21 cellular contexts compared by ENCODE assay signal in genomic region chr6:113318553-113318952, GRCh38.
DNase-seq lines count a peak whose midpoint lies in the region; ATAC-seq, FAIRE-seq and TF ChIP-seq lines count a peak whose summit lies in the region.
"Had no signal": no experiment of that assay in that cellular context is flagged by ENCODE, and none has a peak within 500 bp of the region (broad histone marks: within the 10 kb centered on the region; RNA-seq: fewer than 3 reads in every experiment).

No MANE protein-coding gene starts in this region.

- FAIRE-seq in endothelial cell of umbilical vein (lab: Jason Lieb, UNC), result peak; percentile 69
- FAIRE-seq: GM12892, RCC 7860 had no signal

- peaks cover 6% of the 10 kb centered on the region for H3K36me3 Mint-ChIP-seq in osteocyte (ENCODE audit: unreplicated experiment)
- no peaks in the 10 kb centered on the region for H3K36me3 Mint-ChIP-seq in activated naive CD8-positive, alpha-beta T cell treated with anti-CD3 and anti-CD28 coated beads for 36 hours
- H3K36me3 Mint-ChIP-seq: activated naive CD4-positive, alpha-beta T cell treated with anti-CD3 and anti-CD28 coated beads, Interleukin-2, amount 10 ng/mL, durations not matched to agents 7 days and 5 days; CD4-positive, CD25-positive, alpha-beta regulatory T cell; immature natural killer cell; T-cell had no signal

- H3K4me1 Mint-ChIP-seq in osteocyte (ENCODE audit: unreplicated experiment), result peaks cover 48% of the 10 kb centered on the region
- H3K4me1 Mint-ChIP-seq in activated naive CD8-positive, alpha-beta T cell treated with anti-CD3 and anti-CD28 coated beads for 36 hours, result no peaks in the 10 kb centered on the region
- H3K4me1 Mint-ChIP-seq: activated naive CD4-positive, alpha-beta T cell treated with anti-CD3 and anti-CD28 coated beads, Interleukin-2, amount 10 ng/mL, durations not matched to agents 7 days and 5 days; CD4-positive, CD25-positive, alpha-beta regulatory T cell; immature natural killer cell; T-cell had no signal

- H3K4me1 ChIP-seq in endothelial cell of umbilical vein (ENCODE audit: control insufficient read depth, extremely low read depth, insufficient read depth, low read length), result peaks cover 14% of the 10 kb centered on the region
- H3K4me1 ChIP-seq: breast epithelium, gastroesophageal sphincter, thyroid gland had no signal

- H3K4me3 Mint-ChIP-seq in osteocyte (ENCODE audit: unreplicated experiment), result no peak overlapping the region
- H3K4me3 Mint-ChIP-seq in activated naive CD8-positive, alpha-beta T cell treated with anti-CD3 and anti-CD28 coated beads for 36 hours, result no peak overlapping the region
- H3K4me3 Mint-ChIP-seq: activated naive CD4-positive, alpha-beta T cell treated with anti-CD3 and anti-CD28 coated beads, Interleukin-2, amount 10 ng/mL, durations not matched to agents 7 days and 5 days; effector memory CD8-positive, alpha-beta T cell; immature natural killer cell; T-cell had no signal

- H3K9me3 ChIP-seq in endothelial cell of umbilical vein (replicated peaks; ENCODE audit: control insufficient read depth, insufficient read depth, low read length), result no peaks in the 10 kb centered on the region
- H3K9me3 ChIP-seq: breast epithelium, gastroesophageal sphincter, thyroid gland had no signal

- H3K36me3 ChIP-seq in endothelial cell of umbilical vein (ENCODE audit: control insufficient read depth in 2 of 2, extremely low read depth in 1 of 2, insufficient read depth in 2 of 2, low read length in 2 of 2), result no peaks in the 10 kb centered on the region
- H3K36me3 ChIP-seq: breast epithelium, gastroesophageal sphincter, thyroid gland had no signal

- H3K27me3 ChIP-seq in endothelial cell of umbilical vein (ENCODE audit: control insufficient read depth in 2 of 2, insufficient read depth in 2 of 2, low read length in 2 of 2), result no peaks in the 10 kb centered on the region
- H3K27me3 ChIP-seq: breast epithelium, gastroesophageal sphincter, thyroid gland had no signal

- intact Hi-C loops in endothelial cell of umbilical vein (cut with micrococcal nuclease), result loop anchor here (5.0 kb wide), 1 partner anchor 536 kb away; no protein-coding TSS in a partner anchor

- BruUV-seq in endothelial cell of umbilical vein (replicated peaks; lab: Mats Ljungman, UMichigan), result no TSS peak

- H3K4me2 ChIP-seq in endothelial cell of umbilical vein (ENCODE audit: insufficient read depth, low read length), result peak overlapping the region; percentile 32

- H2AFZ ChIP-seq in endothelial cell of umbilical vein (ENCODE audit: low read depth, low read length), result peak overlapping the region; percentile 49

- TF ChIP-seq CTCF in endothelial cell of umbilical vein (IDR thresholded peaks at IDR 0.05; ENCODE audit: extremely low read depth in 1 of 2, insufficient read depth in 1 of 2, low read depth in 1 of 2, low read length in 2 of 2) (no peak), osteocyte (IDR thresholded peaks at IDR 0.05) (no peak)

- H4K20me1 ChIP-seq in endothelial cell of umbilical vein (replicated peaks; ENCODE audit: control insufficient read depth, extremely low read depth, insufficient read depth, low read length), result no peaks in the 10 kb centered on the region

- no peaks in the 10 kb centered on the region for H3K79me2 ChIP-seq in endothelial cell of umbilical vein (ENCODE audit: control insufficient read depth, insufficient read depth, low read length)

- no peak overlapping the region for H3K9ac ChIP-seq in endothelial cell of umbilical vein (replicated peaks; ENCODE audit: extremely low read depth, insufficient read depth, low read length)

- peak; percentile 75 for DNase-seq in NCI-H1105 treated with DMSO at 0.1 percent for 48 hours (lab: John Stamatoyannopoulos, UW)
- DNase-seq in NCI-H345 treated with DMSO at 0.1 percent for 48 hours (lab: John Stamatoyannopoulos, UW; ENCODE audit: unreplicated experiment), result peak; percentile 77
- peak; percentile 71 for DNase-seq in endothelial cell of umbilical vein (ENCODE audit: low read depth, low spot score)
- DNase-seq in osteocyte (ENCODE audit: extremely low spot score, unreplicated experiment), result no peak
- DNase-seq in activated naive CD8-positive, alpha-beta T cell treated with anti-CD3 and anti-CD28 coated beads for 36 hours, result no peak
- DNase-seq: activated CD8-positive, alpha-beta memory T cell treated with anti-CD3 and anti-CD28 coated beads, Interleukin-2, amount 50 U/mL, for 48 hours; activated naive CD4-positive, alpha-beta T cell treated with anti-CD3 and anti-CD28 coated beads, Interleukin-2, amount 10 ng/mL, durations not matched to agents 7 days and 5 days; CD4-positive, CD25-positive, alpha-beta regulatory T cell; effector memory CD8-positive, alpha-beta T cell; immature natural killer cell; mesendoderm; T-cell; thyroid gland had no signal

- H3K4me3 ChIP-seq in endothelial cell of umbilical vein (replicated peaks in 1 of 3; ENCODE audit: insufficient read depth in 1 of 3, low read depth in 1 of 3, low read length in 3 of 3), result no peak overlapping the region
- H3K4me3 ChIP-seq: breast epithelium, gastroesophageal sphincter, thyroid gland had no signal

- no peaks in the 10 kb centered on the region for H3K27me3 Mint-ChIP-seq in osteocyte (ENCODE audit: unreplicated experiment)
- H3K27me3 Mint-ChIP-seq in activated naive CD8-positive, alpha-beta T cell treated with anti-CD3 and anti-CD28 coated beads for 36 hours, result peaks cover 7% of the 10 kb centered on the region
- H3K27me3 Mint-ChIP-seq: activated naive CD4-positive, alpha-beta T cell treated with anti-CD3 and anti-CD28 coated beads, Interleukin-2, amount 10 ng/mL, durations not matched to agents 7 days and 5 days; effector memory CD8-positive, alpha-beta T cell; progenitor cell of endocrine pancreas; T-cell had no signal

- ATAC-seq in HG03280 (IDR thresholded peaks at IDR 0.05; ENCODE audit: unreplicated experiment), result no peak
- no peak for ATAC-seq in HG03439 (IDR thresholded peaks at IDR 0.05; ENCODE audit: unreplicated experiment)
- ATAC-seq: activated CD4-positive, CD25-positive, alpha-beta regulatory T cell treated with anti-CD3 and anti-CD28 coated beads, Interleukin-2, amount 50 U/mL, for 24 hours; effector memory CD8-positive, alpha-beta T cell; gastroesophageal sphincter; T-cell had no signal

- TF ChIP-seq POLR2A in endothelial cell of umbilical vein (IDR thresholded peaks at IDR 0.05; ENCODE audit: low read depth, low read length), result no peak

- dilution Hi-C loops in endothelial cell of umbilical vein (cut with MboI; ENCODE audit: extremely low pct_ligation_motif_present, low sequenced_read_pairs), result no loop called here

- peak overlapping the region; percentile 87 for H3K27ac Mint-ChIP-seq in osteocyte (ENCODE audit: unreplicated experiment)
- H3K27ac Mint-ChIP-seq in activated naive CD8-positive, alpha-beta T cell treated with anti-CD3 and anti-CD28 coated beads for 36 hours, result no peak overlapping the region
- H3K27ac Mint-ChIP-seq: activated naive CD4-positive, alpha-beta T cell treated with anti-CD3 and anti-CD28 coated beads, Interleukin-2, amount 10 ng/mL, durations not matched to agents 7 days and 5 days; CD4-positive, CD25-positive, alpha-beta regulatory T cell; effector memory CD8-positive, alpha-beta T cell; immature natural killer cell; progenitor cell of endocrine pancreas; T-cell had no signal

- H3K9me1 ChIP-seq in endothelial cell of umbilical vein (replicated peaks; ENCODE audit: control insufficient read depth, extremely low read depth, insufficient read depth, low read length), result no peaks in the 10 kb centered on the region

- peaks cover 4% of the 10 kb centered on the region for H3K9me3 Mint-ChIP-seq in osteocyte (ENCODE audit: unreplicated experiment)
- no peaks in the 10 kb centered on the region for H3K9me3 Mint-ChIP-seq in activated naive CD8-positive, alpha-beta T cell treated with anti-CD3 and anti-CD28 coated beads for 36 hours
- H3K9me3 Mint-ChIP-seq: activated naive CD4-positive, alpha-beta T cell treated with anti-CD3 and anti-CD28 coated beads, Interleukin-2, amount 10 ng/mL, durations not matched to agents 7 days and 5 days; T-cell had no signal

- CTCF ChIA-PET in endothelial cell of umbilical vein (lab: Charles Lee), result interaction anchor here (0.6 to 3.0 kb wide), 8 partner anchors 10 to 561 kb away, joined by 3 to 11 read pairs (median 4); no protein-coding TSS in a partner anchor

- POLR2A ChIA-PET in endothelial cell of umbilical vein (lab: Charles Lee), result no interaction called here

- H3K27ac ChIP-seq in endothelial cell of umbilical vein (ENCODE audit: insufficient read depth, low read depth, low read length), result peak overlapping the region; percentile 3
- H3K27ac ChIP-seq: breast epithelium, gastroesophageal sphincter, thyroid gland had no signal

TF ChIP-seq in endothelial cell of umbilical vein, 7 proteins besides CTCF, POLR2A, EP300 and RAD21:
- TF ChIP-seq EZH2 (IDR thresholded peaks at IDR 0.05; ENCODE audit: borderline replicate concordance, low read depth, low read length, severe bottlenecking) (no peak), MYC (IDR thresholded peaks at IDR 0.05; ENCODE audit: low read depth, low read length) (no peak), JUN (IDR thresholded peaks at IDR 0.05; ENCODE audit: borderline replicate concordance, insufficient read depth, insufficient read length, low read depth) (no peak), MAX (IDR thresholded peaks at IDR 0.05; ENCODE audit: insufficient read depth, insufficient read length) (no peak), FOS (IDR thresholded peaks at IDR 0.05; ENCODE audit: borderline replicate concordance, insufficient read depth, low read length) (peak; percentile 81), GATA2 (IDR thresholded peaks at IDR 0.05; ENCODE audit: insufficient read depth, insufficient read length, low read depth, low read length) (peak; percentile 66), POLR2AphosphoS5 (IDR thresholded peaks at IDR 0.05; ENCODE audit: insufficient read depth, low read depth, low read length) (peak; percentile 32)

Comparison
In these comparisons a context has a peak if more than half of its experiments do, and no peak if none do; other contexts are left out.
1. DNase-seq: peak in NCI-H1105 treated with DMSO at 0.1 percent for 48 hours (single experiment), NCI-H345 treated with DMSO at 0.1 percent for 48 hours (single experiment) and endothelial cell of umbilical vein (single experiment); none in osteocyte (single experiment) and activated naive CD8-positive, alpha-beta T cell treated with anti-CD3 and anti-CD28 coated beads for 36 hours (single experiment).